ENCODE assay signal across 8 cellular contexts in the genomic region with DNA sequence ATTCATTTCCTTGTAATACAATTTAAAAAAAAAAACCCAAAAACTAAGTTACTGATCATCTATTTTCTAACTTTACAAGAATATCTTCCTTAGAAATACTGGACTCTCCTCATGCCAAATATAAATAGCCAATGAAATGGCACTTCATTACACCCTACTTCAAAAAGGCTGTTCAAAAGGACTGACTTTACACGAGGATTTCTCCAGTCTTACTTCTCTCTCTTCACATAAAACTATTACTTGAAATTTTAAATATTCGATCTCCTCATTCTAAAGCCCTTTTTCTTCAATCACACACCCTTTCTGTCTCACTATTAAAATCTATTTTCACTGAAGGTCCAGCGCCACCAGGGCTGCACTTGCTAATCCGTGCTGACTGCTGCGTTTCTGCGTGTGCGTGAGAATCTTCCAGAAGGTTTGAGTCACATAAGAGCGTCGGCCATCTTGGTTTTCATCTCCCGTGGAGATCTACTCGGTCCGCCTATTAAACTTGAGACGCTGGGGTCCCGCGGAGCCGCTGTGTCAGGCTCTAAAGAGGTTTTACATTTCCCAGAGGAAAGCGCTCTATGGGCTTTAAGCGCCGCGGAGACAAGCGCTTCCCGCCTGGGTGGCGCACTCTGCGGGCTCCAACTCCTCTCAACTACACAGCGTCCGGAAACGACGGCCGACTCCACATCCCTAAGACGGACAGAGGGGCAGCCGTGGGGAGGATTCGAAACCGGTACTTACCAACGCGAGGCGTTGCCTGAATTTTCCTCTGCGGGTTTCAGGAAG. TPM values are rescaled to one million over a fixed set of nuclear protein-coding genes. Genes with fewer than 3 reads are reported as not detected.
DNase-seq lines count a peak whose midpoint lies in the region; ATAC-seq and TF ChIP-seq lines count a peak whose summit lies in the region.

No MANE protein-coding gene starts in this region.

- H3K4me1 ChIP-seq in foreskin keratinocyte (peaks cover 10% of the 10 kb centered on the region), neuron (ENCODE audit: insufficient read depth, low read length) (peaks cover 2% of the 10 kb centered on the region), stomach smooth muscle (ENCODE audit: control insufficient read depth, insufficient read depth, low read length) (no peaks in the 10 kb centered on the region)

- peak overlapping the region; percentile 85 for H3K4me3 ChIP-seq in neuron (ENCODE audit: low read length)
- H3K4me3 ChIP-seq in stomach smooth muscle (ENCODE audit: low read length in 2 of 2): peak overlapping the region; percentile 84 to 98

- H3K9me3 ChIP-seq in neuron (ENCODE audit: low read length) (no peaks in the 10 kb centered on the region), stomach smooth muscle (ENCODE audit: control insufficient read depth in 2 of 2, low read length in 2 of 2) (peaks cover 4 to 5% of the 10 kb centered on the region in 2 donors)

- peak overlapping the region; percentile 22 for H2AFZ ChIP-seq in neuron (ENCODE audit: low read depth, low read length)

- H3K36me3 ChIP-seq in neuron (ENCODE audit: insufficient read depth, low read length) (no peaks in the 10 kb centered on the region), stomach smooth muscle (ENCODE audit: control insufficient read depth in 2 of 2, insufficient read depth in 2 of 2, low read length in 2 of 2) (no peaks in the 10 kb centered on the region)

- DNase-seq in COR-L47 (lab: John Stamatoyannopoulos, UW): peak; percentile 69
- peak; percentile 62 to 67 for DNase-seq in Kasumi-1 (lab: John Stamatoyannopoulos, UW)
- peak; percentile 39 to 68 for DNase-seq in SHP77 (lab: John Stamatoyannopoulos, UW)
- DNase-seq in activated gamma-delta T cell treated with anti-CD3 and anti-CD28 coated beads, Interleukin-2, amount 50 U/mL, for 16 hours (ENCODE audit: low read depth): peak; percentile 22
- DNase-seq in foreskin keratinocyte: peak; percentile 42 to 64

- peak overlapping the region; percentile 73 to 84 for H3K9ac ChIP-seq in stomach smooth muscle (ENCODE audit: low read length in 2 of 2)

- H3K27ac ChIP-seq in foreskin keratinocyte (peak overlapping the region; percentile 88), stomach smooth muscle (ENCODE audit: low read length) (peak overlapping the region; percentile 92)

- ATAC-seq in GM21576 (IDR thresholded peaks at IDR 0.05; ENCODE audit: unreplicated experiment): peak; percentile 30
- peak; percentile 36 for ATAC-seq in foreskin keratinocyte

- H3K27me3 ChIP-seq in foreskin keratinocyte (no peaks in the 10 kb centered on the region), neuron (ENCODE audit: insufficient read depth, low read length) (no peaks in the 10 kb centered on the region), stomach smooth muscle (ENCODE audit: control insufficient read depth in 1 of 2, insufficient read depth in 2 of 2, low read length in 2 of 2) (no peaks in the 10 kb centered on the region)

- no peak for TF ChIP-seq CTCF in foreskin keratinocyte (conservative IDR thresholded peaks at IDR 0.05)

RNA-seq across cellular contexts. Expression of a gene that starts 0.6 kb away (rescaled TPM):
- total RNA-seq in foreskin keratinocyte: 15.4 and 16.3 TPM in 2 replicates
- polyA plus RNA-seq in foreskin keratinocyte: 7.0 and 8.4 TPM in 2 replicates

Comparison
In these comparisons a context has a peak if more than half of its experiments do, and no peak if none do; other contexts are left out.
1. Peak in every context shown above with its lines: DNase-seq, ATAC-seq, H3K4me3 ChIP-seq and H3K27ac ChIP-seq.